In the genomic region with DNA sequence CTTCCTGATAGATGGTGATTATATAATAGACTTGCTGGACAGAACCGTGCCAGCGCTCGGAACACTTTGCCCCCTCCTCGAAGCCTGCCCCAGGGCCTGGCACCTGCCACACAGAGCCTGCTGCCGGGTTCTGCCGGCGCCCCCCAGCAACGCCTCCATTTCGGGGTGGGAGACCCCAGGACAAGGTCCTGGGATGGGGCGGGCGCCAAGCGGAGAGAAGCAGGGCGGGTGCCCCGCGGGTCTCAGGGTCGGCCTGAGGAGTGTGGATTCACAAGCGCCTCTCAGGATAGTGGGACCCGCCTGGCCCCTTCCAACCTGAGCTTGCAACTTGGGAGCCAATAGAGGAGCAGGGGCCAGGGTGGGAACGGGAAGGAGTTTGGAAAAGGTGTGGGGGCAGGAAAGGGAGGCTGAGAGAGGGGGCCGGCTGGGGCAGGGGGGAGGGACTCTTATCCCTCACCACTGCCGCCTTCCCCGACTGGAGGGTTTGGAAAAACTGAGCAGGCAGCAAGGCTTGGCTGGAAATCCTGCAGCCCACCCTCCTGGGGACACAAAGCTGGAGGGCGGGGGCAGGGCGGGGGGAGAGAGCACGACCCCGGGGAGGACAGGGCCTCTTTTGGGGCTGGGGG, we compare ENCODE assay signal across 1 cellular context.
A peak's percentile ranks its signal among the peaks of the same experiment; 100 is the strongest.
TF ChIP-seq lines count a peak whose summit lies in the region.

No MANE protein-coding gene starts in this region.

TF ChIP-seq in K562, 482 proteins besides CTCF, POLR2A, EP300 and RAD21:
- 0 out of 2 replicates have a peak, but pooled peaks have one; percentile 16 for TF ChIP-seq ETV1 (tag; conservative IDR thresholded peaks at IDR 0.05; ENCODE audit: low read depth)
- no peak for TF ChIP-seq RBM17 (IDR thresholded peaks at IDR 0.05; ENCODE audit: borderline replicate concordance, low read depth, low read length)
- peak; percentile 10; the same call in 1 of the 2 replicates for TF ChIP-seq GATAD2A (IDR thresholded peaks at IDR 0.05)
- TF ChIP-seq ZBTB8A (IDR thresholded peaks at IDR 0.05; ENCODE audit: partially characterized antibody): no peak
- TF ChIP-seq, protein P1, sequence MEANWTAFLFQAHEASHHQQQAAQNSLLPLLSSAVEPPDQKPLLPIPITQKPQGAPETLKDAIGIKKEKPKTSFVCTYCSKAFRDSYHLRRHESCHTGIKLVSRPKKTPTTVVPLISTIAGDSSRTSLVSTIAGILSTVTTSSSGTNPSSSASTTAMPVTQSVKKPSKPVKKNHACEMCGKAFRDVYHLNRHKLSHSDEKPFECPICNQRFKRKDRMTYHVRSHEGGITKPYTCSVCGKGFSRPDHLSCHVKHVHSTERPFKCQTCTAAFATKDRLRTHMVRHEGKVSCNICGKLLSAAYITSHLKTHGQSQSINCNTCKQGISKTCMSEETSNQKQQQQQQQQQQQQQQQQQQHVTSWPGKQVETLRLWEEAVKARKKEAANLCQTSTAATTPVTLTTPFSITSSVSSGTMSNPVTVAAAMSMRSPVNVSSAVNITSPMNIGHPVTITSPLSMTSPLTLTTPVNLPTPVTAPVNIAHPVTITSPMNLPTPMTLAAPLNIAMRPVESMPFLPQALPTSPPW (CRISPR knock-in tag; IDR thresholded peaks at IDR 0.05): peak; percentile 90
- peak; percentile 12 for TF ChIP-seq RBBP5 (IDR thresholded peaks at IDR 0.05; ENCODE audit: borderline replicate concordance, insufficient read depth, low read length, poor library complexity, severe bottlenecking)
- TF ChIP-seq FOSL1 (tag; conservative IDR thresholded peaks at IDR 0.05): peak; percentile 70; the same call in 1 of the 2 replicates
- TF ChIP-seq ZNF778 (CRISPR knock-in tag; IDR thresholded peaks at IDR 0.05): no peak
- 0 out of 2 replicates have a peak, but pooled peaks have one; percentile 26 for TF ChIP-seq PRMT5 (CRISPR knock-in tag; IDR thresholded peaks at IDR 0.05)
- peak; percentile 100 for TF ChIP-seq MYNN (IDR thresholded peaks at IDR 0.05)
- peak; percentile 97 for TF ChIP-seq MYNN (CRISPR knock-in tag; IDR thresholded peaks at IDR 0.05)
- TF ChIP-seq, protein P2, sequence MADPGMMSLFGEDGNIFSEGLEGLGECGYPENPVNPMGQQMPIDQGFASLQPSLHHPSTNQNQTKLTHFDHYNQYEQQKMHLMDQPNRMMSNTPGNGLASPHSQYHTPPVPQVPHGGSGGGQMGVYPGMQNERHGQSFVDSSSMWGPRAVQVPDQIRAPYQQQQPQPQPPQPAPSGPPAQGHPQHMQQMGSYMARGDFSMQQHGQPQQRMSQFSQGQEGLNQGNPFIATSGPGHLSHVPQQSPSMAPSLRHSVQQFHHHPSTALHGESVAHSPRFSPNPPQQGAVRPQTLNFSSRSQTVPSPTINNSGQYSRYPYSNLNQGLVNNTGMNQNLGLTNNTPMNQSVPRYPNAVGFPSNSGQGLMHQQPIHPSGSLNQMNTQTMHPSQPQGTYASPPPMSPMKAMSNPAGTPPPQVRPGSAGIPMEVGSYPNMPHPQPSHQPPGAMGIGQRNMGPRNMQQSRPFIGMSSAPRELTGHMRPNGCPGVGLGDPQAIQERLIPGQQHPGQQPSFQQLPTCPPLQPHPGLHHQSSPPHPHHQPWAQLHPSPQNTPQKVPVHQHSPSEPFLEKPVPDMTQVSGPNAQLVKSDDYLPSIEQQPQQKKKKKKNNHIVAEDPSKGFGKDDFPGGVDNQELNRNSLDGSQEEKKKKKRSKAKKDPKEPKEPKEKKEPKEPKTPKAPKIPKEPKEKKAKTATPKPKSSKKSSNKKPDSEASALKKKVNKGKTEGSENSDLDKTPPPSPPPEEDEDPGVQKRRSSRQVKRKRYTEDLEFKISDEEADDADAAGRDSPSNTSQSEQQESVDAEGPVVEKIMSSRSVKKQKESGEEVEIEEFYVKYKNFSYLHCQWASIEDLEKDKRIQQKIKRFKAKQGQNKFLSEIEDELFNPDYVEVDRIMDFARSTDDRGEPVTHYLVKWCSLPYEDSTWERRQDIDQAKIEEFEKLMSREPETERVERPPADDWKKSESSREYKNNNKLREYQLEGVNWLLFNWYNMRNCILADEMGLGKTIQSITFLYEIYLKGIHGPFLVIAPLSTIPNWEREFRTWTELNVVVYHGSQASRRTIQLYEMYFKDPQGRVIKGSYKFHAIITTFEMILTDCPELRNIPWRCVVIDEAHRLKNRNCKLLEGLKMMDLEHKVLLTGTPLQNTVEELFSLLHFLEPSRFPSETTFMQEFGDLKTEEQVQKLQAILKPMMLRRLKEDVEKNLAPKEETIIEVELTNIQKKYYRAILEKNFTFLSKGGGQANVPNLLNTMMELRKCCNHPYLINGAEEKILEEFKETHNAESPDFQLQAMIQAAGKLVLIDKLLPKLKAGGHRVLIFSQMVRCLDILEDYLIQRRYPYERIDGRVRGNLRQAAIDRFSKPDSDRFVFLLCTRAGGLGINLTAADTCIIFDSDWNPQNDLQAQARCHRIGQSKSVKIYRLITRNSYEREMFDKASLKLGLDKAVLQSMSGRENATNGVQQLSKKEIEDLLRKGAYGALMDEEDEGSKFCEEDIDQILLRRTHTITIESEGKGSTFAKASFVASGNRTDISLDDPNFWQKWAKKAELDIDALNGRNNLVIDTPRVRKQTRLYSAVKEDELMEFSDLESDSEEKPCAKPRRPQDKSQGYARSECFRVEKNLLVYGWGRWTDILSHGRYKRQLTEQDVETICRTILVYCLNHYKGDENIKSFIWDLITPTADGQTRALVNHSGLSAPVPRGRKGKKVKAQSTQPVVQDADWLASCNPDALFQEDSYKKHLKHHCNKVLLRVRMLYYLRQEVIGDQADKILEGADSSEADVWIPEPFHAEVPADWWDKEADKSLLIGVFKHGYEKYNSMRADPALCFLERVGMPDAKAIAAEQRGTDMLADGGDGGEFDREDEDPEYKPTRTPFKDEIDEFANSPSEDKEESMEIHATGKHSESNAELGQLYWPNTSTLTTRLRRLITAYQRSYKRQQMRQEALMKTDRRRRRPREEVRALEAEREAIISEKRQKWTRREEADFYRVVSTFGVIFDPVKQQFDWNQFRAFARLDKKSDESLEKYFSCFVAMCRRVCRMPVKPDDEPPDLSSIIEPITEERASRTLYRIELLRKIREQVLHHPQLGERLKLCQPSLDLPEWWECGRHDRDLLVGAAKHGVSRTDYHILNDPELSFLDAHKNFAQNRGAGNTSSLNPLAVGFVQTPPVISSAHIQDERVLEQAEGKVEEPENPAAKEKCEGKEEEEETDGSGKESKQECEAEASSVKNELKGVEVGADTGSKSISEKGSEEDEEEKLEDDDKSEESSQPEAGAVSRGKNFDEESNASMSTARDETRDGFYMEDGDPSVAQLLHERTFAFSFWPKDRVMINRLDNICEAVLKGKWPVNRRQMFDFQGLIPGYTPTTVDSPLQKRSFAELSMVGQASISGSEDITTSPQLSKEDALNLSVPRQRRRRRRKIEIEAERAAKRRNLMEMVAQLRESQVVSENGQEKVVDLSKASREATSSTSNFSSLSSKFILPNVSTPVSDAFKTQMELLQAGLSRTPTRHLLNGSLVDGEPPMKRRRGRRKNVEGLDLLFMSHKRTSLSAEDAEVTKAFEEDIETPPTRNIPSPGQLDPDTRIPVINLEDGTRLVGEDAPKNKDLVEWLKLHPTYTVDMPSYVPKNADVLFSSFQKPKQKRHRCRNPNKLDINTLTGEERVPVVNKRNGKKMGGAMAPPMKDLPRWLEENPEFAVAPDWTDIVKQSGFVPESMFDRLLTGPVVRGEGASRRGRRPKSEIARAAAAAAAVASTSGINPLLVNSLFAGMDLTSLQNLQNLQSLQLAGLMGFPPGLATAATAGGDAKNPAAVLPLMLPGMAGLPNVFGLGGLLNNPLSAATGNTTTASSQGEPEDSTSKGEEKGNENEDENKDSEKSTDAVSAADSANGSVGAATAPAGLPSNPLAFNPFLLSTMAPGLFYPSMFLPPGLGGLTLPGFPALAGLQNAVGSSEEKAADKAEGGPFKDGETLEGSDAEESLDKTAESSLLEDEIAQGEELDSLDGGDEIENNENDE (IDR thresholded peaks at IDR 0.05; ENCODE audit: low read depth, low read length): no peak
- no peak for TF ChIP-seq RFX1 (IDR thresholded peaks at IDR 0.05)
- TF ChIP-seq, protein P3, sequence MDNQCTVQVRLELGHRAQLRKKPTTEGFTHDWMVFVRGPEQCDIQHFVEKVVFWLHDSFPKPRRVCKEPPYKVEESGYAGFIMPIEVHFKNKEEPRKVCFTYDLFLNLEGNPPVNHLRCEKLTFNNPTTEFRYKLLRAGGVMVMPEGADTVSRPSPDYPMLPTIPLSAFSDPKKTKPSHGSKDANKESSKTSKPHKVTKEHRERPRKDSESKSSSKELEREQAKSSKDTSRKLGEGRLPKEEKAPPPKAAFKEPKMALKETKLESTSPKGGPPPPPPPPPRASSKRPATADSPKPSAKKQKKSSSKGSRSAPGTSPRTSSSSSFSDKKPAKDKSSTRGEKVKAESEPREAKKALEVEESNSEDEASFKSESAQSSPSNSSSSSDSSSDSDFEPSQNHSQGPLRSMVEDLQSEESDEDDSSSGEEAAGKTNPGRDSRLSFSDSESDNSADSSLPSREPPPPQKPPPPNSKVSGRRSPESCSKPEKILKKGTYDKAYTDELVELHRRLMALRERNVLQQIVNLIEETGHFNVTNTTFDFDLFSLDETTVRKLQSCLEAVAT (IDR thresholded peaks at IDR 0.05): no peak
- TF ChIP-seq, protein P4, sequence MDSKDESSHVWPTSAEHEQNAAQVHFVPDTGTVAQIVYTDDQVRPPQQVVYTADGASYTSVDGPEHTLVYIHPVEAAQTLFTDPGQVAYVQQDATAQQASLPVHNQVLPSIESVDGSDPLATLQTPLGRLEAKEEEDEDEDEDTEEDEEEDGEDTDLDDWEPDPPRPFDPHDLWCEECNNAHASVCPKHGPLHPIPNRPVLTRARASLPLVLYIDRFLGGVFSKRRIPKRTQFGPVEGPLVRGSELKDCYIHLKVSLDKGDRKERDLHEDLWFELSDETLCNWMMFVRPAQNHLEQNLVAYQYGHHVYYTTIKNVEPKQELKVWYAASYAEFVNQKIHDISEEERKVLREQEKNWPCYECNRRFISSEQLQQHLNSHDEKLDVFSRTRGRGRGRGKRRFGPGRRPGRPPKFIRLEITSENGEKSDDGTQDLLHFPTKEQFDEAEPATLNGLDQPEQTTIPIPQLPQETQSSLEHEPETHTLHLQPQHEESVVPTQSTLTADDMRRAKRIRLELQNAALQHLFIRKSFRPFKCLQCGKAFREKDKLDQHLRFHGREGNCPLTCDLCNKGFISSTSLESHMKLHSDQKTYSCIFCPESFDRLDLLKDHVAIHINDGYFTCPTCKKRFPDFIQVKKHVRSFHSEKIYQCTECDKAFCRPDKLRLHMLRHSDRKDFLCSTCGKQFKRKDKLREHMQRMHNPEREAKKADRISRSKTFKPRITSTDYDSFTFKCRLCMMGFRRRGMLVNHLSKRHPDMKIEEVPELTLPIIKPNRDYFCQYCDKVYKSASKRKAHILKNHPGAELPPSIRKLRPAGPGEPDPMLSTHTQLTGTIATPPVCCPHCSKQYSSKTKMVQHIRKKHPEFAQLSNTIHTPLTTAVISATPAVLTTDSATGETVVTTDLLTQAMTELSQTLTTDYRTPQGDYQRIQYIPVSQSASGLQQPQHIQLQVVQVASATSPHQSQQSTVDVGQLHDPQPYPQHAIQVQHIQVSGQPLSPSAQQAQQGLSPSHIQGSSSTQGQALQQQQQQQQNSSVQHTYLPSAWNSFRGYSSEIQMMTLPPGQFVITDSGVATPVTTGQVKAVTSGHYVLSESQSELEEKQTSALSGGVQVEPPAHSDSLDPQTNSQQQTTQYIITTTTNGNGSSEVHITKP (IDR thresholded peaks at IDR 0.05; ENCODE audit: partially characterized antibody): peak; percentile 37
- peak; percentile 43 for TF ChIP-seq ZBTB7A (IDR thresholded peaks at IDR 0.05; ENCODE audit: borderline replicate concordance, control insufficient read depth, low read depth, low read length)
- peak; percentile 6; the same call in 1 of the 2 replicates for TF ChIP-seq PHF8 (IDR thresholded peaks at IDR 0.05; ENCODE audit: borderline replicate concordance, low read length)
- TF ChIP-seq HDAC2 (IDR thresholded peaks at IDR 0.05): no peak
- TF ChIP-seq MAZ (CRISPR knock-in tag; conservative IDR thresholded peaks at IDR 0.05 in 1 of 2, IDR thresholded peaks at IDR 0.05 in 1 of 2): peak in 1 of 2 experiments; percentile 57; a peak in 2 of 4 replicates
- TF ChIP-seq FIP1L1 (IDR thresholded peaks at IDR 0.05; ENCODE audit: low read depth, low read length, poor library complexity, severe bottlenecking): peak; percentile 24
- TF ChIP-seq DIDO1 (tag; IDR thresholded peaks at IDR 0.05; ENCODE audit: low read depth): 0 out of 2 replicates have a peak, but pooled peaks have one; percentile 47
- TF ChIP-seq KDM2B (CRISPR knock-in tag; IDR thresholded peaks at IDR 0.05): no peak
